Comparison of ENCODE assay signal across 1 cellular context in genomic region chr6:15461127-15461944, GRCh38.
A peak's percentile ranks its signal among the peaks of the same experiment; 100 is the strongest.
TF ChIP-seq lines count a peak whose summit lies in the region.

No MANE protein-coding gene starts in this region.

TF ChIP-seq in HepG2, 621 proteins besides CTCF, POLR2A, EP300 and RAD21:
- peak; percentile 82 for TF ChIP-seq CEBPB (IDR thresholded peaks at IDR 0.05; ENCODE audit: borderline replicate concordance, low read depth, low read length)
- peak; percentile 20; the same call in 1 of the 2 replicates for TF ChIP-seq CEBPG (CRISPR knock-in tag; IDR thresholded peaks at IDR 0.05)
- no peak for TF ChIP-seq ZNF225 (CRISPR knock-in tag; IDR thresholded peaks at IDR 0.05)
TF ChIP-seq in HepG2: peak in this region for 2.
